8 cellular contexts compared by ENCODE assay signal in the genomic region with DNA sequence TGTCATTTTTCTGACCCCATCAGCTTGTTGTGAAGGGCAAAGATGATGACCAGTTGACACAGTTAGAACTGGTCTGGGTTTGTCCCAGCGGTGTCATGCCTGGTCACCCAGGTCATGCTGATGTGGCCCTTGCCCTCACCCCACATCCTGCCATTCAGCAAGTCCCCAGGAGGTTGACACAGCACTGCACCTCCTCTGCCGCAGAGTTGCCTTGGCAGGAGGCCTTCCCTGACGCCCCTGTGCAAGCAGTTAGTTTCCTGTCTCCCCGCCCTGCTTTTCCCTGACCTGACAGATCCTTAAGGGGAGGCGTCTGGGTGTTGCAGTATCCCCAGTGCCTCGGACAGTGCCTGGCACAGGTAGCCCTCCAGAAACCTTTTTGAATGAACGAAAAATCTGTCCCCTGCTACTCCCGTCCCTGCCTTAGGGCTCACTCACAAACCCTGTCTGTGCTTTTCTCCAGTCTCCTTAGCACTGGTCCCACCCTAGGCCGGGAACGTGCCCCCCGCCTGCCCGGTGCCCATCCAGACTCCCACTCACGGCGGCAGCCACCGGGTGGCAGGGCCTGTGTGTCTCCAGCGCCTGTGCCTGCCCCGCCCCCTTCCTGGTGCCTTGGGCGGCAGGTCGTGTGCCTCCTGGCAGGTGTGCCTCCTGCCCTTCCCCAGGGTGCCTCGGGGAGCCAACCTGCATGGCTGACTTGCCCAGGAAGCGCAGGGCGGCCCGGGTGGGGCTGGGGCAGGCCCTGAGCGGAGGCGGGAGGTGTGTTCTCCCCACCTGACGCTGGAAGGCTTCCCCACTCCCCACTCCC. TPM values are rescaled to one million over a fixed set of nuclear protein-coding genes. Genes with fewer than 3 reads are reported as not detected.
DNase-seq lines count a peak whose midpoint lies in the region; ATAC-seq, FAIRE-seq and TF ChIP-seq lines count a peak whose summit lies in the region.

No MANE protein-coding gene starts in this region.

- no peaks in the 10 kb centered on the region for H3F3A ChIP-seq in smooth muscle cell (ENCODE audit: low read depth)

- H3K79me2 ChIP-seq in endothelial cell of umbilical vein (ENCODE audit: control insufficient read depth, insufficient read depth, low read length) (peaks cover 58% of the 10 kb centered on the region), smooth muscle cell (ENCODE audit: low read depth) (peaks cover 75% of the 10 kb centered on the region)

- H2AFZ ChIP-seq in endothelial cell of umbilical vein (ENCODE audit: low read depth, low read length) (no peak overlapping the region), smooth muscle cell (ENCODE audit: low read depth) (no peak overlapping the region)

- no peak for TF ChIP-seq CTCF in endothelial cell of umbilical vein (IDR thresholded peaks at IDR 0.05; ENCODE audit: extremely low read depth in 1 of 2, insufficient read depth in 1 of 2, low read depth in 1 of 2, low read length in 2 of 2)
- TF ChIP-seq CTCF in smooth muscle cell (IDR thresholded peaks at IDR 0.05; ENCODE audit: borderline replicate concordance, insufficient read depth, poor library complexity, severe bottlenecking): no peak

- POLR2A ChIA-PET in endothelial cell of umbilical vein (lab: Charles Lee): interaction anchor here (0.6 kb wide), 1 partner anchor 8 kb away, joined by 3 read pairs; no protein-coding TSS in a partner anchor

- DNase-seq in NCI-H2029 (lab: John Stamatoyannopoulos, UW): peak; percentile 59
- no peak for DNase-seq in NCI-H2029 treated with DMSO at 0.1 percent for 48 hours (lab: John Stamatoyannopoulos, UW)
- DNase-seq in NT2/D1 (ENCODE audit: low read depth, low spot score): no peak
- DNase-seq in endothelial cell of umbilical vein (ENCODE audit: low read depth, low spot score): no peak
- no peak for DNase-seq in smooth muscle cell (lab: John Stamatoyannopoulos, UW; ENCODE audit: unreplicated experiment)
- no peak for DNase-seq in NCI-H446 (lab: John Stamatoyannopoulos, UW)

- H3K36me3 ChIP-seq in NT2/D1 (ENCODE audit: insufficient read depth, insufficient read length, low read length): no peaks in the 10 kb centered on the region
- H3K36me3 ChIP-seq in endothelial cell of umbilical vein (ENCODE audit: control insufficient read depth in 2 of 2, extremely low read depth in 1 of 2, insufficient read depth in 2 of 2, low read length in 2 of 2): no peaks in the 10 kb centered on the region
- H3K36me3 ChIP-seq in smooth muscle cell (ENCODE audit: low read depth): no peaks in the 10 kb centered on the region

- WGBS in smooth muscle cell (ENCODE audit: low lambda C conversion rate): 75% methylated on average over 26 of the region's 26 CpGs

- intact Hi-C loops in endothelial cell of umbilical vein (cut with micrococcal nuclease): no loop called here

- dilution Hi-C loops in endothelial cell of umbilical vein (cut with MboI; ENCODE audit: extremely low pct_ligation_motif_present, low sequenced_read_pairs): no loop called here

- ATAC-seq in GM21576 (IDR thresholded peaks at IDR 0.05; ENCODE audit: unreplicated experiment): no peak
- no peak for ATAC-seq in GM18519 (IDR thresholded peaks at IDR 0.05; ENCODE audit: low FRiP score, unreplicated experiment)

- H3K9ac ChIP-seq in NT2/D1 (ENCODE audit: insufficient read length, low read depth): peak overlapping the region; percentile 44
- no peak overlapping the region for H3K9ac ChIP-seq in endothelial cell of umbilical vein (replicated peaks; ENCODE audit: extremely low read depth, insufficient read depth, low read length)
- no peak overlapping the region for H3K9ac ChIP-seq in smooth muscle cell (ENCODE audit: low read depth)

- H3K27me3 ChIP-seq in NT2/D1 (ENCODE audit: insufficient read depth, insufficient read length) (no peaks in the 10 kb centered on the region), endothelial cell of umbilical vein (ENCODE audit: control insufficient read depth in 2 of 2, insufficient read depth in 2 of 2, low read length in 2 of 2) (no peaks in the 10 kb centered on the region), smooth muscle cell (ENCODE audit: low read depth) (no peaks in the 10 kb centered on the region)

- FAIRE-seq in endothelial cell of umbilical vein (lab: Jason Lieb, UNC): peak; percentile 70

- H3K9me3 ChIP-seq in NT2/D1 (ENCODE audit: insufficient read depth, low read length) (no peaks in the 10 kb centered on the region), endothelial cell of umbilical vein (replicated peaks; ENCODE audit: control insufficient read depth, insufficient read depth, low read length) (no peaks in the 10 kb centered on the region), smooth muscle cell (replicated peaks; ENCODE audit: low read depth) (no peaks in the 10 kb centered on the region)

- TF ChIP-seq POLR2A in endothelial cell of umbilical vein (IDR thresholded peaks at IDR 0.05; ENCODE audit: low read depth, low read length): no peak

- no peak overlapping the region for H3K27ac ChIP-seq in endothelial cell of umbilical vein (ENCODE audit: insufficient read depth, low read depth, low read length)
- no peak overlapping the region for H3K27ac ChIP-seq in smooth muscle cell (ENCODE audit: low read depth)

- no TSS peak for BruUV-seq in endothelial cell of umbilical vein (replicated peaks; lab: Mats Ljungman, UMichigan)

- H3K4me1 ChIP-seq in NT2/D1 (ENCODE audit: insufficient read depth, insufficient read length) (peaks cover 46% of the 10 kb centered on the region), endothelial cell of umbilical vein (ENCODE audit: control insufficient read depth, extremely low read depth, insufficient read depth, low read length) (peaks cover 5% of the 10 kb centered on the region), smooth muscle cell (ENCODE audit: low read depth) (peaks cover 10% of the 10 kb centered on the region)

- H3K4me3 ChIP-seq in NT2/D1 (ENCODE audit: insufficient read length, low read depth) (no peak overlapping the region), endothelial cell of umbilical vein (replicated peaks in 1 of 3; ENCODE audit: insufficient read depth in 1 of 3, low read depth in 1 of 3, low read length in 3 of 3) (no peak overlapping the region), smooth muscle cell (no peak overlapping the region)

- H4K20me1 ChIP-seq in endothelial cell of umbilical vein (replicated peaks; ENCODE audit: control insufficient read depth, extremely low read depth, insufficient read depth, low read length): peaks cover 4% of the 10 kb centered on the region
- H4K20me1 ChIP-seq in smooth muscle cell (ENCODE audit: low read depth): peaks cover 88% of the 10 kb centered on the region

- H3K4me2 ChIP-seq in endothelial cell of umbilical vein (ENCODE audit: insufficient read depth, low read length): no peak overlapping the region
- H3K4me2 ChIP-seq in smooth muscle cell: peak overlapping the region; percentile 61

- CTCF ChIA-PET in endothelial cell of umbilical vein (lab: Charles Lee): interaction anchor here (0.9 kb wide), 1 partner anchor 51 kb away, joined by 3 read pairs; no protein-coding TSS in a partner anchor

- H3K9me1 ChIP-seq in endothelial cell of umbilical vein (replicated peaks; ENCODE audit: control insufficient read depth, extremely low read depth, insufficient read depth, low read length): no peaks in the 10 kb centered on the region

TF ChIP-seq in endothelial cell of umbilical vein, 7 proteins besides CTCF, POLR2A, EP300 and RAD21:
- TF ChIP-seq MYC (IDR thresholded peaks at IDR 0.05; ENCODE audit: low read depth, low read length) (no peak), JUN (IDR thresholded peaks at IDR 0.05; ENCODE audit: borderline replicate concordance, insufficient read depth, insufficient read length, low read depth) (no peak), EZH2 (IDR thresholded peaks at IDR 0.05; ENCODE audit: borderline replicate concordance, low read depth, low read length, severe bottlenecking) (no peak), FOS (IDR thresholded peaks at IDR 0.05; ENCODE audit: borderline replicate concordance, insufficient read depth, low read length) (no peak), POLR2AphosphoS5 (IDR thresholded peaks at IDR 0.05; ENCODE audit: insufficient read depth, low read depth, low read length) (no peak), GATA2 (IDR thresholded peaks at IDR 0.05; ENCODE audit: insufficient read depth, insufficient read length, low read depth, low read length) (no peak)
- TF ChIP-seq, protein P1, sequence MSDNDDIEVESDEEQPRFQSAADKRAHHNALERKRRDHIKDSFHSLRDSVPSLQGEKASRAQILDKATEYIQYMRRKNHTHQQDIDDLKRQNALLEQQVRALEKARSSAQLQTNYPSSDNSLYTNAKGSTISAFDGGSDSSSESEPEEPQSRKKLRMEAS (IDR thresholded peaks at IDR 0.05; ENCODE audit: insufficient read depth, insufficient read length): no peak

RNA-seq across cellular contexts. Expression of a gene that starts 13.0 kb away (rescaled TPM):
- total RNA-seq in endothelial cell of umbilical vein (13.7 and 21.8 TPM in 2 replicates), smooth muscle cell (11.5 and 18.2 TPM in 2 replicates)
- polyA plus RNA-seq in endothelial cell of umbilical vein (14.1 and 15.3 TPM in 2 replicates), smooth muscle cell (30.6 and 36.1 TPM in 2 replicates)
- polyA plus RNA-seq in endothelial cell of umbilical vein (2011; cell fraction: cytosol; rRNA removed): 9.7 and 10.5 TPM in 2 replicates
- polyA plus RNA-seq in endothelial cell of umbilical vein (2011; cell fraction: nucleus; rRNA removed): 7.6 and 11.4 TPM in 2 replicates
- 25.1 and 26.9 TPM in 2 replicates for polyA plus RNA-seq in endothelial cell of umbilical vein (2012)
- polyA minus RNA-seq in endothelial cell of umbilical vein: 3.0 and 3.2 TPM in 2 replicates
- polyA minus RNA-seq in endothelial cell of umbilical vein (2011; cell fraction: cytosol; rRNA and poly(A)+ RNA removed): 16.9 TPM
- 2.8 and 5.3 TPM in 2 replicates for polyA minus RNA-seq in endothelial cell of umbilical vein (2011; cell fraction: nucleus; rRNA and poly(A)+ RNA removed)
